ENCODE assay signal across 8 cellular contexts in genomic region chr14:76810953-76811400, GRCh38. TPM values are rescaled to one million over a fixed set of nuclear protein-coding genes. Genes with fewer than 3 reads are reported as not detected.
A peak's percentile ranks its signal among the peaks of the same experiment; 100 is the strongest.
DNase-seq lines count a peak whose midpoint lies in the region; ATAC-seq and TF ChIP-seq lines count a peak whose summit lies in the region.

No MANE protein-coding gene starts in this region.

- ATAC-seq in activated T-cell treated with anti-CD3 and anti-CD28 coated beads, Interleukin-2, amount 50 U/mL, for 4 hours, result no peak
- ATAC-seq in gastroesophageal sphincter (no peak), GM19463 (IDR thresholded peaks at IDR 0.05; ENCODE audit: unreplicated experiment) (no peak), GM19324 (IDR thresholded peaks at IDR 0.05; ENCODE audit: low FRiP score, unreplicated experiment) (no peak)

- TF ChIP-seq CTCF in gastroesophageal sphincter (IDR thresholded peaks at IDR 0.05) (peak in 3 of 4 experiments; percentile 12 to 46 (median 12)), parathyroid adenoma (IDR thresholded peaks at IDR 0.05) (peak; percentile 15)

- no peaks in the 10 kb centered on the region for H3K27me3 ChIP-seq in gastroesophageal sphincter
- H3K27me3 ChIP-seq in parathyroid adenoma (ENCODE audit: control insufficient read depth, insufficient read depth, low read length), result no peaks in the 10 kb centered on the region

- H3K4me1 ChIP-seq in gastroesophageal sphincter (peaks cover 0 to 36% (median 0%) of the 10 kb centered on the region in 3 donors), parathyroid adenoma (peaks cover 7% of the 10 kb centered on the region)

- H3K9me3 Mint-ChIP-seq in activated T-cell treated with anti-CD3 and anti-CD28 coated beads, Interleukin-2, amount 50 U/mL, for 4 hours, result no peaks in the 10 kb centered on the region

- peaks cover 24% of the 10 kb centered on the region for H3K36me3 Mint-ChIP-seq in activated T-cell treated with anti-CD3 and anti-CD28 coated beads, Interleukin-2, amount 50 U/mL, for 4 hours (ENCODE audit: insufficient read depth)

- peak overlapping the region; percentile 30 for H2AFZ ChIP-seq in parathyroid adenoma

- DNase-seq in activated gamma-delta T cell treated with Interleukin-2 at 50 U/mL for 16 hours (peak; percentile 5), activated gamma-delta T cell (lab: John Stamatoyannopoulos, UW) (no peak), LHCN-M2 (ENCODE audit: low read depth) (peak; percentile 42)
- no peak for DNase-seq in activated T-cell treated with anti-CD3 and anti-CD28 coated beads, Interleukin-2, amount 50 U/mL, for 4 hours

- peaks cover 3 to 35% of the 10 kb centered on the region in 2 donors for H3K36me3 ChIP-seq in gastroesophageal sphincter
- H3K36me3 ChIP-seq in parathyroid adenoma (ENCODE audit: control insufficient read depth, insufficient read depth, low read length), result no peaks in the 10 kb centered on the region

- H3K9me3 ChIP-seq in gastroesophageal sphincter (no peaks in the 10 kb centered on the region), parathyroid adenoma (ENCODE audit: control insufficient read depth, low read length) (no peaks in the 10 kb centered on the region)

- TF ChIP-seq EP300 in gastroesophageal sphincter (IDR thresholded peaks at IDR 0.05), result no peak

- peaks cover 20% of the 10 kb centered on the region for H3K4me1 Mint-ChIP-seq in activated T-cell treated with anti-CD3 and anti-CD28 coated beads, Interleukin-2, amount 50 U/mL, for 4 hours (ENCODE audit: low read depth)

- 5 to 34% methylated on average over 6 of the region's 9 CpGs for WGBS in gastroesophageal sphincter (ENCODE audit: low coverage in 1 of 2), 2 donors

- peak overlapping the region in 2 of 4 donors; percentile 33 to 90 for H3K27ac ChIP-seq in gastroesophageal sphincter
- H3K27ac ChIP-seq in parathyroid adenoma, result no peak overlapping the region

- no peak overlapping the region for H3K9ac ChIP-seq in parathyroid adenoma

- H3K27me3 Mint-ChIP-seq in activated T-cell treated with anti-CD3 and anti-CD28 coated beads, Interleukin-2, amount 50 U/mL, for 4 hours (ENCODE audit: low read depth), result no peaks in the 10 kb centered on the region

- peak overlapping the region; percentile 94 for H3K4me2 ChIP-seq in parathyroid adenoma (ENCODE audit: low read length)

- TF ChIP-seq POLR2A in gastroesophageal sphincter (IDR thresholded peaks at IDR 0.05), result no peak

- peak overlapping the region; percentile 94 for H3K4me3 Mint-ChIP-seq in activated T-cell treated with anti-CD3 and anti-CD28 coated beads, Interleukin-2, amount 50 U/mL, for 4 hours

- peak overlapping the region in 1 of 2 donors; percentile 74 for H3K4me3 ChIP-seq in gastroesophageal sphincter
- peak overlapping the region; percentile 28 for H3K4me3 ChIP-seq in parathyroid adenoma (ENCODE audit: low read depth, low read length)

- peaks cover 17% of the 10 kb centered on the region for H3K79me2 ChIP-seq in parathyroid adenoma

RNA-seq across cellular contexts. Expression of gene ANGEL1, which starts 1.7 kb away (rescaled TPM):
- total RNA-seq in LHCN-M2 (2014; rRNA removed), result 9.5 and 10.7 TPM in 2 replicates
- 4.6 TPM for polyA plus RNA-seq in LHCN-M2 (2012)
- total RNA-seq in activated T-cell treated with anti-CD3 and anti-CD28 coated beads, Interleukin-2, amount 50 U/mL, for 4 hours, result 10 to 100 TPM; 12.5 to 17.3 (median 14.4) TPM
- total RNA-seq in gastroesophageal sphincter, result 10 to 100 TPM in 2 of 4 donors, 1 to 10 TPM in 2; 9.0 to 27.5 (median 12.2) TPM

RNA-seq across cellular contexts. Expression of gene LRRC74A, which starts 15.2 kb away (rescaled TPM):
- total RNA-seq in LHCN-M2 (2014; rRNA removed) (not detected in 2 replicates), gastroesophageal sphincter (not detected)
- polyA plus RNA-seq in LHCN-M2 (2012), result not detected
- total RNA-seq in activated T-cell treated with anti-CD3 and anti-CD28 coated beads, Interleukin-2, amount 50 U/mL, for 4 hours, result not detected

RNA-seq across cellular contexts. Expression of gene VASH1, which starts 49.7 kb away (rescaled TPM):
- total RNA-seq in LHCN-M2 (2014; rRNA removed), result 0.90 and 1.8 TPM in 2 replicates
- polyA plus RNA-seq in LHCN-M2 (2012), result 2.2 TPM
- 1 to 10 TPM; 1.8 to 2.6 (median 2.2) TPM for total RNA-seq in activated T-cell treated with anti-CD3 and anti-CD28 coated beads, Interleukin-2, amount 50 U/mL, for 4 hours
- 10 to 100 TPM in 2 of 4 donors, 1 to 10 TPM in 2; 4.3 to 12.8 (median 9.9) TPM for total RNA-seq in gastroesophageal sphincter

Comparison
In these comparisons a context has a peak if more than half of its experiments do, and no peak if none do; other contexts are left out.
1. DNase-seq: peak in activated gamma-delta T cell treated with Interleukin-2 at 50 U/mL for 16 hours (single experiment) and LHCN-M2 (single experiment); none in activated gamma-delta T cell (single experiment) and activated T-cell treated with anti-CD3 and anti-CD28 coated beads, Interleukin-2, amount 50 U/mL, for 4 hours (single experiment).